Comparison of ENCODE assay signal across 25 cellular contexts in genomic region chr4:85128246-85129204, GRCh38.
A peak's percentile ranks its signal among the peaks of the same experiment; 100 is the strongest.
DNase-seq lines count a peak whose midpoint lies in the region; ATAC-seq and TF ChIP-seq lines count a peak whose summit lies in the region.
"Had no signal": no experiment of that assay in that cellular context is flagged by ENCODE, and none has a peak within 500 bp of the region (broad histone marks: within the 10 kb centered on the region; RNA-seq: fewer than 3 reads in every experiment).

No MANE protein-coding gene starts in this region.

- H3K9me3 Mint-ChIP-seq in WTC11 = peaks cover 9% of the 10 kb centered on the region; the same call in 1 of the 2 replicates
- H3K9me3 Mint-ChIP-seq: activated B cell treated with CpG ODN at 0.5 μM for 24 hours; activated naive CD8-positive, alpha-beta T cell treated with anti-CD3 and anti-CD28 coated beads, Interleukin-2, amount 50 U/mL, for 24 hours; memory B cell had no signal

- no peaks in the 10 kb centered on the region for H3K27me3 ChIP-seq in Loucy (ENCODE audit: insufficient read depth, low read length, poor library complexity, severe bottlenecking)
- H3K27me3 ChIP-seq in mesenchymal stem cell (ENCODE audit: control insufficient read depth in 1 of 2, insufficient read depth in 1 of 2, low read length in 2 of 2) = no peaks in the 10 kb centered on the region
- peaks cover 4% of the 10 kb centered on the region for H3K27me3 ChIP-seq in foreskin keratinocyte
- H3K27me3 ChIP-seq: body of pancreas, gastrocnemius medialis, ovary, Peyer's patch, upper lobe of left lung had no signal

- H3K27ac ChIP-seq in mesenchymal stem cell (ENCODE audit: low read length, poor library complexity, severe bottlenecking) = no peak overlapping the region
- H3K27ac ChIP-seq in foreskin keratinocyte = no peak overlapping the region
- H3K27ac ChIP-seq: ovary, Peyer's patch, upper lobe of left lung had no signal

- peaks cover 47% of the 10 kb centered on the region for H3K4me1 Mint-ChIP-seq in WTC11
- H3K4me1 Mint-ChIP-seq: activated B cell treated with CpG ODN at 0.5 μM for 24 hours; activated naive CD8-positive, alpha-beta T cell treated with anti-CD3 and anti-CD28 coated beads, Interleukin-2, amount 50 U/mL, for 24 hours; naive thymus-derived CD4-positive, alpha-beta T cell had no signal

- H2AK5ac ChIP-seq in mesenchymal stem cell (ENCODE audit: low read length, severe bottlenecking) = no peak overlapping the region

- H3K14ac ChIP-seq in mesenchymal stem cell (ENCODE audit: low read length in 2 of 2) = no peak overlapping the region

- H3K79me1 ChIP-seq in mesenchymal stem cell (replicated peaks; ENCODE audit: low read length, poor library complexity, severe bottlenecking) = no peaks in the 10 kb centered on the region

- H3K9me3 ChIP-seq in ES-I3 (ENCODE audit: control insufficient read depth, insufficient read depth, low read length) (no peaks in the 10 kb centered on the region; the same call in 1 of the 2 replicates), Loucy (ENCODE audit: insufficient read depth, low read depth, low read length) (no peaks in the 10 kb centered on the region), mesenchymal stem cell (ENCODE audit: control insufficient read depth, low read length) (no peaks in the 10 kb centered on the region)
- H3K9me3 ChIP-seq: body of pancreas, gastrocnemius medialis, ovary, Peyer's patch, upper lobe of left lung had no signal

- no peaks in the 10 kb centered on the region for H3K36me3 ChIP-seq in ES-I3 (ENCODE audit: insufficient read depth, low read length)
- no peaks in the 10 kb centered on the region for H3K36me3 ChIP-seq in Loucy (ENCODE audit: insufficient read depth, low read length)
- H3K36me3 ChIP-seq in mesenchymal stem cell (ENCODE audit: control insufficient read depth in 1 of 2, insufficient read depth in 2 of 2, low read depth in 1 of 2, low read length in 2 of 2) = no peaks in the 10 kb centered on the region
- H3K36me3 ChIP-seq: gastrocnemius medialis, ovary, Peyer's patch, upper lobe of left lung had no signal

- peaks cover 28% of the 10 kb centered on the region for H3K27me3 Mint-ChIP-seq in WTC11 (ENCODE audit: low read depth)
- H3K27me3 Mint-ChIP-seq: activated B cell treated with CpG ODN at 0.5 μM for 24 hours; activated naive CD8-positive, alpha-beta T cell treated with anti-CD3 and anti-CD28 coated beads, Interleukin-2, amount 50 U/mL, for 24 hours; naive thymus-derived CD4-positive, alpha-beta T cell had no signal

- H2AFZ ChIP-seq in Loucy (ENCODE audit: low read length) (0 out of 2 replicates have a peak overlapping the region, but pooled peaks have one; percentile 8), mesenchymal stem cell (ENCODE audit: low read depth, low read length) (no peak overlapping the region)

- TF ChIP-seq CTCF in Loucy (conservative IDR thresholded peaks at IDR 0.05; ENCODE audit: low read length) = no peak
- TF ChIP-seq CTCF in WTC11 (IDR thresholded peaks at IDR 0.05) = no peak
- TF ChIP-seq CTCF in foreskin keratinocyte (conservative IDR thresholded peaks at IDR 0.05) = no peak

- no peaks in the 10 kb centered on the region for H3K36me3 Mint-ChIP-seq in WTC11
- H3K36me3 Mint-ChIP-seq: memory B cell; naive thymus-derived CD4-positive, alpha-beta T cell had no signal

- peak overlapping the region; percentile 46 for H3K27ac Mint-ChIP-seq in WTC11
- H3K27ac Mint-ChIP-seq: activated B cell treated with CpG ODN at 0.5 μM for 24 hours; activated naive CD8-positive, alpha-beta T cell treated with anti-CD3 and anti-CD28 coated beads, Interleukin-2, amount 50 U/mL, for 24 hours; memory B cell; naive thymus-derived CD4-positive, alpha-beta T cell had no signal

- peak; percentile 16 for ATAC-seq in WTC11
- ATAC-seq in Right ventricle myocardium superior (ENCODE audit: poor library complexity) = no peak
- ATAC-seq in foreskin keratinocyte = no peak
- ATAC-seq: gastrocnemius medialis, sciatic nerve had no signal

- H4K20me1 ChIP-seq in Loucy (ENCODE audit: insufficient read depth, low read length, poor library complexity, severe bottlenecking) = no peaks in the 10 kb centered on the region

- H3K4me1 ChIP-seq in ES-I3 (ENCODE audit: insufficient read depth, low read length) (peaks cover 29% of the 10 kb centered on the region), Loucy (ENCODE audit: insufficient read depth, low read length, poor library complexity, severe bottlenecking) (no peaks in the 10 kb centered on the region), mesenchymal stem cell (ENCODE audit: control insufficient read depth, insufficient read depth, low read depth, low read length) (peaks cover 2% of the 10 kb centered on the region), foreskin keratinocyte (no peaks in the 10 kb centered on the region)
- H3K4me1 ChIP-seq: Peyer's patch had no signal

- DNase-seq in WTC11 (ENCODE audit: low spot score) (no peak), mesenchymal stem cell (no peak), DMS53 (lab: John Stamatoyannopoulos, UW) (no peak), posterior cingulate gyrus (no peak), Right ventricle myocardium superior (no peak), foreskin keratinocyte (no peak)
- DNase-seq: activated B cell treated with CpG ODN at 0.5 μM for 24 hours; activated CD4-positive, alpha-beta T cell treated with anti-CD3 and anti-CD28 coated beads, Interleukin-2, amount 50 U/mL, for 48 hours; activated effector memory CD4-positive, alpha-beta T cell treated with anti-CD3 and anti-CD28 coated beads, Interleukin-2, amount 50 U/mL, for 16 hours; activated naive CD8-positive, alpha-beta T cell treated with anti-CD3 and anti-CD28 coated beads, Interleukin-2, amount 50 U/mL, for 24 hours; DMS79 treated with DMSO at 0.1 percent for 48 hours; effector CD4-positive, alpha-beta T cell; gastrocnemius medialis; KG1; MV-4-11; naive thymus-derived CD4-positive, alpha-beta T cell; NCI-H226; ovary; Peyer's patch had no signal

- H3K4me3 ChIP-seq in Loucy (ENCODE audit: low read length, poor library complexity, severe bottlenecking) = no peak overlapping the region
- H3K4me3 ChIP-seq in mesenchymal stem cell (ENCODE audit: insufficient read depth in 1 of 2, low read depth in 1 of 2, low read length in 2 of 2) = no peak overlapping the region
- H3K4me3 ChIP-seq: body of pancreas, gastrocnemius medialis, ovary, Peyer's patch, upper lobe of left lung had no signal

- H4K8ac ChIP-seq in mesenchymal stem cell (ENCODE audit: low read length) = peak overlapping the region; percentile 60

- no peaks in the 10 kb centered on the region for H3K9me2 ChIP-seq in Loucy (replicated peaks; ENCODE audit: low read depth, low read length)

- H3K18ac ChIP-seq in mesenchymal stem cell (ENCODE audit: low read depth in 1 of 2, low read length in 2 of 2) = no peak overlapping the region

- no peaks in the 10 kb centered on the region for H3F3A ChIP-seq in Loucy (ENCODE audit: low read depth)

- CTCF ChIA-PET in WTC11 (lab: Charles Lee) = interaction anchor here (0.5 to 1.4 kb wide), 10 partner anchors 11 to 619 kb away, joined by 3 to 9 read pairs (median 3); no protein-coding TSS in a partner anchor

- H2BK15ac ChIP-seq in mesenchymal stem cell (ENCODE audit: low read depth, poor library complexity, severe bottlenecking) = peak overlapping the region; percentile 28

- H3K23ac ChIP-seq in mesenchymal stem cell (ENCODE audit: low read length in 2 of 2) = no peak overlapping the region

- H2BK12ac ChIP-seq in mesenchymal stem cell (ENCODE audit: low read length in 2 of 2) = no peak overlapping the region

- H3K4me2 ChIP-seq in Loucy (ENCODE audit: low read depth, low read length, poor library complexity, severe bottlenecking) (no peak overlapping the region), mesenchymal stem cell (ENCODE audit: low read length, poor library complexity, severe bottlenecking) (no peak overlapping the region)

- WGBS in mesenchymal stem cell = 68% methylated on average over 14 of the region's 18 CpGs

- peak overlapping the region; percentile 20; the same call in 1 of the 2 replicates for H3K4me3 Mint-ChIP-seq in WTC11
- H3K4me3 Mint-ChIP-seq: activated B cell treated with CpG ODN at 0.5 μM for 24 hours; activated naive CD8-positive, alpha-beta T cell treated with anti-CD3 and anti-CD28 coated beads, Interleukin-2, amount 50 U/mL, for 24 hours; memory B cell; naive thymus-derived CD4-positive, alpha-beta T cell had no signal

- intact Hi-C loops in posterior cingulate gyrus (cut with DNase I) (no loop called here), Right ventricle myocardium superior (cut with DNase I) (no loop called here)

- POLR2A ChIA-PET in WTC11 (lab: Charles Lee) = no interaction called here

- no peaks in the 10 kb centered on the region for H3K79me2 ChIP-seq in Loucy (ENCODE audit: insufficient read depth, low read length)

- H4K91ac ChIP-seq in mesenchymal stem cell (ENCODE audit: low read length) = no peak overlapping the region

- H3K9ac ChIP-seq in ES-I3 (ENCODE audit: low read depth, low read length) (peak overlapping the region; percentile 27; the same call in 1 of the 2 replicates), Loucy (ENCODE audit: low read depth, low read length, poor library complexity, severe bottlenecking) (no peak overlapping the region), mesenchymal stem cell (ENCODE audit: low read length) (no peak overlapping the region)

- H3K4ac ChIP-seq in mesenchymal stem cell (ENCODE audit: low read depth in 1 of 2, low read length in 2 of 2) = no peak overlapping the region

- H2BK120ac ChIP-seq in mesenchymal stem cell (ENCODE audit: low read depth, low read length) = peak overlapping the region; percentile 19

- H2BK5ac ChIP-seq in mesenchymal stem cell (ENCODE audit: low read depth, low read length, poor library complexity, severe bottlenecking) = no peak overlapping the region

TF ChIP-seq in WTC11, 78 proteins besides CTCF, POLR2A, EP300 and RAD21:
- TF ChIP-seq RELA (CRISPR knock-in tag; IDR thresholded peaks at IDR 0.05; ENCODE audit: borderline replicate concordance) = no peak
